ENCODE assay signal across 8 cellular contexts in genomic region chr19:7535035-7535992, GRCh38. TPM values are rescaled to one million over a fixed set of nuclear protein-coding genes. Genes with fewer than 3 reads are reported as not detected.
DNase-seq lines count a peak whose midpoint lies in the region; FAIRE-seq and TF ChIP-seq lines count a peak whose summit lies in the region.

Gene PNPLA6, plus strand, starts transcription at chr19:7535717. Its CDS starts 72 bp downstream, at chr19:7535789.

- TF ChIP-seq RAD21 in H1 (IDR thresholded peaks at IDR 0.05 in 1 of 2, conservative IDR thresholded peaks at IDR 0.05 in 1 of 2; ENCODE audit: low read depth in 2 of 2, low read length in 2 of 2) = no peak

- peak within 1 kb of the TSS; percentile 27; the same call in 1 of the 2 replicates for H2BK12ac ChIP-seq in H1 (ENCODE audit: low read depth, low read length)

- H2AK5ac ChIP-seq in H1 (ENCODE audit: low read depth, low read length) (no peak within 1 kb of the TSS), mesendoderm (ENCODE audit: low read length) (no peak within 1 kb of the TSS)

- H3K4me3 ChIP-seq in H1 (ENCODE audit: extremely low read depth in 1 of 4, insufficient read depth in 2 of 4, low read depth in 3 of 4, low read length in 4 of 4) (peak within 1 kb of the TSS; percentile 76 to 98 (median 93)), mesendoderm (ENCODE audit: low read length) (peak within 1 kb of the TSS; percentile 82)

- no peak within 1 kb of the TSS for H2BK120ac ChIP-seq in H1 (replicated peaks; ENCODE audit: low read depth, low read length)
- no peak within 1 kb of the TSS for H2BK120ac ChIP-seq in mesendoderm (ENCODE audit: low read depth, low read length)

- POLR2A ChIA-PET in H1 (lab: Charles Lee; ENCODE audit: partially characterized antibody) = interaction anchor here (0.6 to 7.6 kb wide), 9 partner anchors 9 to 264 kb away, joined by 3 to 80 read pairs (median 5); partner anchors contain the start of genes MCOLN1 and ZNF358

- H3K79me1 ChIP-seq in H1 (ENCODE audit: low read depth, low read length) (no peaks in the 10 kb centered on the region), mesendoderm (ENCODE audit: low read length) (no peaks in the 10 kb centered on the region)

- peak in 1 of 2 experiments; percentile 37; a peak in 2 of 3 replicates for TF ChIP-seq POLR2A in H1 (IDR thresholded peaks at IDR 0.05; ENCODE audit: control extremely low read depth in 1 of 2, low read depth in 2 of 2, low read length in 2 of 2)

- H3K27me3 ChIP-seq in H1 (replicated peaks in 1 of 4; ENCODE audit: control insufficient read depth in 3 of 4, extremely low read depth in 1 of 4, insufficient read depth in 3 of 4, low read length in 3 of 4) (no peaks in the 10 kb centered on the region), mesendoderm (ENCODE audit: insufficient read depth, low read length, poor library complexity) (no peaks in the 10 kb centered on the region)

- peaks cover 0 to 6% (median 3%) of the 10 kb centered on the region in 4 experiments; a peak in 4 of 7 replicates for H3K4me1 ChIP-seq in H1 (replicated peaks in 1 of 4; ENCODE audit: control insufficient read depth in 3 of 4, insufficient read depth in 4 of 4, low read length in 3 of 4)
- H3K4me1 ChIP-seq in mesendoderm (ENCODE audit: control insufficient read depth, low read depth, low read length) = no peaks in the 10 kb centered on the region

- H4K8ac ChIP-seq in H1 (ENCODE audit: extremely low read depth, insufficient read depth, low read length) (peak within 1 kb of the TSS; percentile 95), mesendoderm (ENCODE audit: low read depth, low read length) (no peak within 1 kb of the TSS)

- H3K23ac ChIP-seq in H1 (ENCODE audit: insufficient read length) (no peak within 1 kb of the TSS), mesendoderm (ENCODE audit: low read length) (no peak within 1 kb of the TSS)

- H3K23me2 ChIP-seq in H1 (ENCODE audit: low read depth, low read length) = no peaks in the 10 kb centered on the region; the same call in 1 of the 2 replicates

- H4K91ac ChIP-seq in H1 (replicated peaks; ENCODE audit: insufficient read length, low read length) = peak within 1 kb of the TSS; percentile 15

- H3K4me2 ChIP-seq in H1 (ENCODE audit: insufficient read depth in 1 of 2, low read depth in 2 of 2, low read length in 2 of 2) (peak within 1 kb of the TSS; percentile 71 to 86), mesendoderm (ENCODE audit: low read length) (peak within 1 kb of the TSS; percentile 82)

- no peak within 1 kb of the TSS for H2AFZ ChIP-seq in H1 (ENCODE audit: low read length)

- no peak within 1 kb of the TSS for H2BK20ac ChIP-seq in H1 (ENCODE audit: low read length)

- no peak for TF ChIP-seq EP300 in H1 (IDR thresholded peaks at IDR 0.05; ENCODE audit: borderline replicate concordance in 1 of 2, low read depth in 2 of 2, low read length in 2 of 2)

- TF ChIP-seq CTCF in GM20000 (IDR thresholded peaks at IDR 0.05; ENCODE audit: extremely low read depth, missing control alignments) (no peak), H1 (IDR thresholded peaks at IDR 0.05; ENCODE audit: control extremely low read depth in 1 of 3, insufficient read depth in 1 of 3, low read depth in 1 of 3, low read length in 3 of 3) (no peak)

- peaks cover 0 to under 1% of the 10 kb centered on the region in 2 experiments for H4K20me1 ChIP-seq in H1 (replicated peaks in 1 of 2; ENCODE audit: control insufficient read depth in 1 of 2, insufficient read depth in 2 of 2, low read length in 2 of 2)

- FAIRE-seq in H1 (lab: Jason Lieb, UNC) = no peak

- H3K36me3 ChIP-seq in H1 (ENCODE audit: control insufficient read depth in 2 of 4, insufficient read depth in 4 of 4, low read length in 3 of 4) (peaks cover 0 to 6% (median 2%) of the 10 kb centered on the region in 4 experiments; a peak in 3 of 8 replicates), mesendoderm (ENCODE audit: control insufficient read depth, insufficient read depth, low read length) (peaks cover 2% of the 10 kb centered on the region)

- DNase-seq in CMK (ENCODE audit: low read depth) (peak; percentile 74), GM20000 (ENCODE audit: low spot score) (peak; percentile 97), HT1080 (ENCODE audit: low read depth) (peak; percentile 88), NOMO-1 (lab: John Stamatoyannopoulos, UW; ENCODE audit: unreplicated experiment in 2 of 2) (peak; percentile 79 to 92), H1 (ENCODE audit: low read depth in 1 of 2, low spot score in 2 of 2) (peak; percentile 71 to 96), mesendoderm (peak; percentile 95)
- DNase-seq in activated CD8-positive, alpha-beta memory T cell treated with anti-CD3 and anti-CD28 coated beads for 4 hours (ENCODE audit: low read depth in 2 of 2) = peak; percentile 85 to 87
- peak; percentile 90 for DNase-seq in stimulated activated CD8-positive, alpha-beta memory T cell treated with anti-CD3 and anti-CD28 coated beads, Interleukin-12 subunit alpha, Interleukin-12 subunit beta, amount 100 ng/mL, for 4 hours (ENCODE audit: low read depth)

- peak within 1 kb of the TSS; percentile 36 to 58 (median 52) for H3K9ac ChIP-seq in H1 (replicated peaks in 1 of 4; ENCODE audit: extremely low read depth in 1 of 4, low read depth in 3 of 4, low read length in 3 of 4)
- H3K9ac ChIP-seq in mesendoderm (ENCODE audit: low read length) = peak within 1 kb of the TSS; percentile 77

- peak within 1 kb of the TSS; percentile 67 for H3K56ac ChIP-seq in H1 (replicated peaks; ENCODE audit: insufficient read length, low read depth, low read length)
- peak within 1 kb of the TSS; percentile 86 for H3K56ac ChIP-seq in mesendoderm (ENCODE audit: low read length)

- H2BK5ac ChIP-seq in H1 (ENCODE audit: low read depth, low read length) (peak within 1 kb of the TSS; percentile 75; the same call in 1 of the 2 replicates), mesendoderm (ENCODE audit: low read length) (no peak within 1 kb of the TSS)

- no peak within 1 kb of the TSS for H3K4ac ChIP-seq in H1 (replicated peaks; ENCODE audit: insufficient read length, low read depth, low read length)
- peak within 1 kb of the TSS; percentile 49 for H3K4ac ChIP-seq in mesendoderm (ENCODE audit: low read depth, low read length)

- WGBS in H1 (ENCODE audit: extremely low coverage in 1 of 2, insufficient coverage in 1 of 2, insufficient read length in 1 of 2, insufficient replicate concordance in 2 of 2, low coverage in 1 of 2, low lambda C conversion rate in 2 of 2, missing lambda C conversion rate in 1 of 2), 2 experiments = 4% methylated on average over 45 of the region's 77 CpGs; no CpG with 5 or more reads in 1 of the 2 experiments
- WGBS in mesendoderm (ENCODE audit: extremely low coverage, insufficient coverage, low lambda C conversion rate) = no CpG with 5 or more reads among the region's 77 CpGs

- H3K9me3 ChIP-seq in H1 (ENCODE audit: insufficient read depth in 2 of 2, low read depth in 1 of 2, low read length in 1 of 2) = no peaks in the 10 kb centered on the region

- CTCF ChIA-PET in H1 (lab: Charles Lee; ENCODE audit: partially characterized antibody) = interaction anchor here (0.7 to 1.5 kb wide), 7 partner anchors 11 to 46 kb away, joined by 3 to 6 read pairs (median 3); partner anchors contain the start of genes MCOLN1 and PEX11G

- H3K79me2 ChIP-seq in H1 (ENCODE audit: control insufficient read depth in 1 of 2, insufficient read depth in 2 of 2, low read length in 2 of 2) (no peaks in the 10 kb centered on the region), mesendoderm (ENCODE audit: control insufficient read depth, insufficient read depth, low read length) (no peaks in the 10 kb centered on the region)

- peak within 1 kb of the TSS; percentile 89 for H4K5ac ChIP-seq in H1 (ENCODE audit: insufficient read length, low read depth, low read length)
- no peak within 1 kb of the TSS for H4K5ac ChIP-seq in mesendoderm (ENCODE audit: low read length)

- H3K14ac ChIP-seq in H1 (ENCODE audit: insufficient read length) = no peak within 1 kb of the TSS

- H3K18ac ChIP-seq in H1 (ENCODE audit: extremely low read depth, low read length) (peak within 1 kb of the TSS; percentile 48), mesendoderm (ENCODE audit: low read length) (peak within 1 kb of the TSS; percentile 57)

- H2BK15ac ChIP-seq in H1 (ENCODE audit: low read length) = 0 out of 2 replicates have a peak within 1 kb of the TSS, but pooled peaks have one; percentile 61
- H2BK15ac ChIP-seq in mesendoderm (replicated peaks; ENCODE audit: low read depth) = no peak within 1 kb of the TSS

- H3K27ac ChIP-seq in H1 (ENCODE audit: low read depth, low read length) = peak within 1 kb of the TSS; percentile 60; the same call in 1 of the 2 replicates
- H3K27ac ChIP-seq in mesendoderm (ENCODE audit: low read depth, low read length) = peak within 1 kb of the TSS; percentile 69

TF ChIP-seq in H1, 55 proteins besides CTCF, POLR2A, EP300 and RAD21 (continues in another document):
- no peak for TF ChIP-seq JUN (IDR thresholded peaks at IDR 0.05; ENCODE audit: low read depth, low read length)
- no peak for TF ChIP-seq SP1 (IDR thresholded peaks at IDR 0.05; ENCODE audit: low read depth, low read length)
- TF ChIP-seq SP2 (IDR thresholded peaks at IDR 0.05; ENCODE audit: low read length) = no peak
- TF ChIP-seq KDM1A (IDR thresholded peaks at IDR 0.05; ENCODE audit: borderline replicate concordance, low read length) = peak; percentile 98
- 0 out of 2 replicates have a peak, but pooled peaks have one; percentile 38 for TF ChIP-seq RBBP5 (IDR thresholded peaks at IDR 0.05; ENCODE audit: borderline replicate concordance, low read depth, low read length)
- TF ChIP-seq CEBPB (IDR thresholded peaks at IDR 0.05; ENCODE audit: low read depth, low read length) = no peak
- TF ChIP-seq FOSL1 (IDR thresholded peaks at IDR 0.05; ENCODE audit: insufficient read depth, low read depth, low read length) = no peak

RNA-seq across cellular contexts. Expression of gene PNPLA6, which starts in this region (rescaled TPM):
- total RNA-seq in HT1080 (2014; rRNA removed; shearing (Covaris generic)) = 51.1 and 55.4 TPM in 2 replicates
- polyA plus RNA-seq in HT1080 (2015; cell fraction: cytosol; rRNA removed) = 40.8 and 45.9 TPM in 2 replicates
- 63.2 and 79.4 TPM in 2 replicates for polyA plus RNA-seq in HT1080 (2015; cell fraction: nucleus; rRNA removed)
- total RNA-seq in H1 (2021; fragmentation: NEBNext Ultra II Directional; extraction: Animal tissue kit (Norgen Biotek cat#: 25700)) = 121 and 123 TPM in 2 replicates
- polyA plus RNA-seq in H1 (2011; rRNA removed) = 55.1 and 121 TPM in 2 replicates
- polyA plus RNA-seq in H1 (2011; cell fraction: cytosol; rRNA removed) = 59.0 TPM
- polyA plus RNA-seq in H1 (2011; cell fraction: nucleus; rRNA removed) = 207 TPM
- 77.9 to 117 TPM (median 110 TPM) in 4 replicates for polyA plus RNA-seq in H1 (2012, experiment 1 of 2)
- polyA plus RNA-seq in H1 (2012, experiment 2 of 2) = 119 TPM
- polyA plus RNA-seq in H1 (2013, experiment 1 of 2) = 101 TPM
- polyA plus RNA-seq in H1 (2013, experiment 2 of 2) = 100 TPM
- 48.4 and 57.9 TPM in 2 replicates for polyA minus RNA-seq in H1 (2011; rRNA and poly(A)+ RNA removed)
- 93.0 TPM for polyA minus RNA-seq in H1 (2011; cell fraction: cytosol; rRNA and poly(A)+ RNA removed)
- 92.4 TPM for polyA minus RNA-seq in H1 (2011; cell fraction: nucleus; rRNA and poly(A)+ RNA removed)
- 23.5 TPM for polyA plus RNA-seq in mesendoderm (2013, experiment 1 of 2)
- 22.0 TPM for polyA plus RNA-seq in mesendoderm (2013, experiment 2 of 2)

Comparison
In these comparisons a context has a peak if more than half of its experiments do, and no peak if none do; other contexts are left out.
1. Peak in every context shown above with its lines: DNase-seq, H3K4me3 ChIP-seq and H3K27ac ChIP-seq.